3 cellular contexts compared by ENCODE assay signal in the genomic region with DNA sequence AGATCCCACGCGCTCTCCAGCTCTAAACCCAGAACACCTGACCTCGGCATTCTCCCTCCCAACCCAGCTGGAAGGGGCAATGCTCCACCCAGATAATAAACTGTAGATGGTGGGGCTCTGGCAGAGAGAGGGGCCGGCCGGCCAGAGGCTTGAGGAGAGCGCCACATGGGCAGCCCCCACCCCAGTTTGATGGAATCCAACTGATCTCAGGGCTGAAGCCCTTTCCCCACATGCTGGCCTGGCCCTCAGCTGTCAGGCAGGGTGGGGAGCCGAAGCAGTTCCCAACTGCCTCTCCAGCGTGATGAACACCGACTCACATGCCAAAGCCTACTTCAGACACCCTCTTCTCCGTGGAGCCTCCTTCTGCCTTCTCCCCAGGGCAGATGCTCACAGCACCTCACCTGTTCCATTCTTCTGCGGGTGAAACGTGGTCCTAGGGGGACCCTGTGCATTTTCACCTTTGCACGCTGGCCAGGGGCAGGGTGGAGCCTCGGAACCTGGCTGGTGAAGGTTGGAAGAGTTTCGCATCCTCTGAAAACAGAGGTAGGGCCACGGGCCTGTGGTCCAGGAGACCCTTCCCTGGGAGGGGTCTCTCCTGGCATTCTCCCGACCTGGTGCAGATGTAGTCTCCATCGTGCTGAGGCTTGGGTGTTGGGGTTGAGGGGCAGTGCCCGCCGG.
TF ChIP-seq lines count a peak whose summit lies in the region.

No MANE protein-coding gene starts in this region.

TF ChIP-seq in SK-N-SH, 30 proteins besides CTCF, POLR2A, EP300 and RAD21:
- TF ChIP-seq, protein P1, sequence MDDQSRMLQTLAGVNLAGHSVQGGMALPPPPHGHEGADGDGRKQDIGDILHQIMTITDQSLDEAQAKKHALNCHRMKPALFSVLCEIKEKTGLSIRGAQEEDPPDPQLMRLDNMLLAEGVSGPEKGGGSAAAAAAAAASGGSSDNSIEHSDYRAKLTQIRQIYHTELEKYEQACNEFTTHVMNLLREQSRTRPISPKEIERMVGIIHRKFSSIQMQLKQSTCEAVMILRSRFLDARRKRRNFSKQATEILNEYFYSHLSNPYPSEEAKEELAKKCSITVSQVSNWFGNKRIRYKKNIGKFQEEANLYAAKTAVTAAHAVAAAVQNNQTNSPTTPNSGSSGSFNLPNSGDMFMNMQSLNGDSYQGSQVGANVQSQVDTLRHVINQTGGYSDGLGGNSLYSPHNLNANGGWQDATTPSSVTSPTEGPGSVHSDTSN (IDR thresholded peaks at IDR 0.05) = no peak
- TF ChIP-seq YY1 (IDR thresholded peaks at IDR 0.05; ENCODE audit: low read depth) = no peak
- no peak for TF ChIP-seq RFX5 (IDR thresholded peaks at IDR 0.05; ENCODE audit: low read length)
- no peak for TF ChIP-seq FOXJ3 (CRISPR knock-in tag; IDR thresholded peaks at IDR 0.05)
- no peak for TF ChIP-seq NFIC (IDR thresholded peaks at IDR 0.05; ENCODE audit: borderline replicate concordance)
- TF ChIP-seq, protein P2, sequence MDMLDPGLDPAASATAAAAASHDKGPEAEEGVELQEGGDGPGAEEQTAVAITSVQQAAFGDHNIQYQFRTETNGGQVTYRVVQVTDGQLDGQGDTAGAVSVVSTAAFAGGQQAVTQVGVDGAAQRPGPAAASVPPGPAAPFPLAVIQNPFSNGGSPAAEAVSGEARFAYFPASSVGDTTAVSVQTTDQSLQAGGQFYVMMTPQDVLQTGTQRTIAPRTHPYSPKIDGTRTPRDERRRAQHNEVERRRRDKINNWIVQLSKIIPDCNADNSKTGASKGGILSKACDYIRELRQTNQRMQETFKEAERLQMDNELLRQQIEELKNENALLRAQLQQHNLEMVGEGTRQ (IDR thresholded peaks at IDR 0.05; ENCODE audit: borderline replicate concordance, low read depth, low read length) = no peak
TF ChIP-seq in SK-N-SH: peak in this region for 0.

TF ChIP-seq in SK-N-SH treated with all-trans-retinoic acid at 6 μM for 48 hours, 23 proteins besides CTCF, POLR2A, EP300 and RAD21 (continues in another document):
- TF ChIP-seq, protein P3, sequence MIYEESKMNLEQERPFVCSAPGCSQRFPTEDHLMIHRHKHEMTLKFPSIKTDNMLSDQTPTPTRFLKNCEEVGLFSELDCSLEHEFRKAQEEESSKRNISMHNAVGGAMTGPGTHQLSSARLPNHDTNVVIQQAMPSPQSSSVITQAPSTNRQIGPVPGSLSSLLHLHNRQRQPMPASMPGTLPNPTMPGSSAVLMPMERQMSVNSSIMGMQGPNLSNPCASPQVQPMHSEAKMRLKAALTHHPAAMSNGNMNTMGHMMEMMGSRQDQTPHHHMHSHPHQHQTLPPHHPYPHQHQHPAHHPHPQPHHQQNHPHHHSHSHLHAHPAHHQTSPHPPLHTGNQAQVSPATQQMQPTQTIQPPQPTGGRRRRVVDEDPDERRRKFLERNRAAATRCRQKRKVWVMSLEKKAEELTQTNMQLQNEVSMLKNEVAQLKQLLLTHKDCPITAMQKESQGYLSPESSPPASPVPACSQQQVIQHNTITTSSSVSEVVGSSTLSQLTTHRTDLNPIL (CRISPR knock-in tag; IDR thresholded peaks at IDR 0.05; ENCODE audit: low read depth) = no peak
- TF ChIP-seq, protein P4, sequence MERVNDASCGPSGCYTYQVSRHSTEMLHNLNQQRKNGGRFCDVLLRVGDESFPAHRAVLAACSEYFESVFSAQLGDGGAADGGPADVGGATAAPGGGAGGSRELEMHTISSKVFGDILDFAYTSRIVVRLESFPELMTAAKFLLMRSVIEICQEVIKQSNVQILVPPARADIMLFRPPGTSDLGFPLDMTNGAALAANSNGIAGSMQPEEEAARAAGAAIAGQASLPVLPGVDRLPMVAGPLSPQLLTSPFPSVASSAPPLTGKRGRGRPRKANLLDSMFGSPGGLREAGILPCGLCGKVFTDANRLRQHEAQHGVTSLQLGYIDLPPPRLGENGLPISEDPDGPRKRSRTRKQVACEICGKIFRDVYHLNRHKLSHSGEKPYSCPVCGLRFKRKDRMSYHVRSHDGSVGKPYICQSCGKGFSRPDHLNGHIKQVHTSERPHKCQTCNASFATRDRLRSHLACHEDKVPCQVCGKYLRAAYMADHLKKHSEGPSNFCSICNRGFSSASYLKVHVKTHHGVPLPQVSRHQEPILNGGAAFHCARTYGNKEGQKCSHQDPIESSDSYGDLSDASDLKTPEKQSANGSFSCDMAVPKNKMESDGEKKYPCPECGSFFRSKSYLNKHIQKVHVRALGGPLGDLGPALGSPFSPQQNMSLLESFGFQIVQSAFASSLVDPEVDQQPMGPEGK (CRISPR knock-in tag; IDR thresholded peaks at IDR 0.05; ENCODE audit: borderline replicate concordance) = no peak
- TF ChIP-seq TOX (CRISPR knock-in tag; IDR thresholded peaks at IDR 0.05; ENCODE audit: borderline replicate concordance) (no peak), RARB (CRISPR knock-in tag; IDR thresholded peaks at IDR 0.05) (no peak), CSDC2 (CRISPR knock-in tag; IDR thresholded peaks at IDR 0.05) (no peak), SNAI2 (CRISPR knock-in tag; IDR thresholded peaks at IDR 0.05) (no peak), ARNTL (CRISPR knock-in tag; IDR thresholded peaks at IDR 0.05; ENCODE audit: borderline replicate concordance, low read depth) (no peak), ZFP3 (CRISPR knock-in tag; IDR thresholded peaks at IDR 0.05) (no peak)
- TF ChIP-seq, protein P5, sequence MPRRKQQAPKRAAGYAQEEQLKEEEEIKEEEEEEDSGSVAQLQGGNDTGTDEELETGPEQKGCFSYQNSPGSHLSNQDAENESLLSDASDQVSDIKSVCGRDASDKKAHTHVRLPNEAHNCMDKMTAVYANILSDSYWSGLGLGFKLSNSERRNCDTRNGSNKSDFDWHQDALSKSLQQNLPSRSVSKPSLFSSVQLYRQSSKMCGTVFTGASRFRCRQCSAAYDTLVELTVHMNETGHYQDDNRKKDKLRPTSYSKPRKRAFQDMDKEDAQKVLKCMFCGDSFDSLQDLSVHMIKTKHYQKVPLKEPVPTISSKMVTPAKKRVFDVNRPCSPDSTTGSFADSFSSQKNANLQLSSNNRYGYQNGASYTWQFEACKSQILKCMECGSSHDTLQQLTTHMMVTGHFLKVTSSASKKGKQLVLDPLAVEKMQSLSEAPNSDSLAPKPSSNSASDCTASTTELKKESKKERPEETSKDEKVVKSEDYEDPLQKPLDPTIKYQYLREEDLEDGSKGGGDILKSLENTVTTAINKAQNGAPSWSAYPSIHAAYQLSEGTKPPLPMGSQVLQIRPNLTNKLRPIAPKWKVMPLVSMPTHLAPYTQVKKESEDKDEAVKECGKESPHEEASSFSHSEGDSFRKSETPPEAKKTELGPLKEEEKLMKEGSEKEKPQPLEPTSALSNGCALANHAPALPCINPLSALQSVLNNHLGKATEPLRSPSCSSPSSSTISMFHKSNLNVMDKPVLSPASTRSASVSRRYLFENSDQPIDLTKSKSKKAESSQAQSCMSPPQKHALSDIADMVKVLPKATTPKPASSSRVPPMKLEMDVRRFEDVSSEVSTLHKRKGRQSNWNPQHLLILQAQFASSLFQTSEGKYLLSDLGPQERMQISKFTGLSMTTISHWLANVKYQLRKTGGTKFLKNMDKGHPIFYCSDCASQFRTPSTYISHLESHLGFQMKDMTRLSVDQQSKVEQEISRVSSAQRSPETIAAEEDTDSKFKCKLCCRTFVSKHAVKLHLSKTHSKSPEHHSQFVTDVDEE (CRISPR knock-in tag; IDR thresholded peaks at IDR 0.05) = no peak
- TF ChIP-seq, protein P6, sequence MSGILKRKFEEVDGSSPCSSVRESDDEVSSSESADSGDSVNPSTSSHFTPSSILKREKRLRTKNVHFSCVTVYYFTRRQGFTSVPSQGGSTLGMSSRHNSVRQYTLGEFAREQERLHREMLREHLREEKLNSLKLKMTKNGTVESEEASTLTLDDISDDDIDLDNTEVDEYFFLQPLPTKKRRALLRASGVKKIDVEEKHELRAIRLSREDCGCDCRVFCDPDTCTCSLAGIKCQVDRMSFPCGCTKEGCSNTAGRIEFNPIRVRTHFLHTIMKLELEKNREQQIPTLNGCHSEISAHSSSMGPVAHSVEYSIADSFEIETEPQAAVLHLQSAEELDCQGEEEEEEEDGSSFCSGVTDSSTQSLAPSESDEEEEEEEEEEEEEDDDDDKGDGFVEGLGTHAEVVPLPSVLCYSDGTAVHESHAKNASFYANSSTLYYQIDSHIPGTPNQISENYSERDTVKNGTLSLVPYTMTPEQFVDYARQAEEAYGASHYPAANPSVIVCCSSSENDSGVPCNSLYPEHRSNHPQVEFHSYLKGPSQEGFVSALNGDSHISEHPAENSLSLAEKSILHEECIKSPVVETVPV (CRISPR knock-in tag; IDR thresholded peaks at IDR 0.05) = no peak

TF ChIP-seq in IMR-90, 13 proteins besides CTCF, POLR2A, EP300 and RAD21:
- TF ChIP-seq RCOR1 (IDR thresholded peaks at IDR 0.05; ENCODE audit: insufficient replicate concordance, low read length) (no peak), BHLHE40 (IDR thresholded peaks at IDR 0.05; ENCODE audit: low read depth, low read length) (no peak), NFE2L2 (IDR thresholded peaks at IDR 0.05; ENCODE audit: low read depth, low read length) (no peak), FOS (IDR thresholded peaks at IDR 0.05; ENCODE audit: low read depth, low read length) (no peak), RFX5 (IDR thresholded peaks at IDR 0.05; ENCODE audit: low read depth, low read length) (no peak), SMC3 (IDR thresholded peaks at IDR 0.05; ENCODE audit: low read depth, low read length) (no peak), CEBPB (IDR thresholded peaks at IDR 0.05; ENCODE audit: low read depth, low read length) (no peak), CHD1 (IDR thresholded peaks at IDR 0.05; ENCODE audit: low read depth, low read length) (no peak)
- TF ChIP-seq, protein P7, sequence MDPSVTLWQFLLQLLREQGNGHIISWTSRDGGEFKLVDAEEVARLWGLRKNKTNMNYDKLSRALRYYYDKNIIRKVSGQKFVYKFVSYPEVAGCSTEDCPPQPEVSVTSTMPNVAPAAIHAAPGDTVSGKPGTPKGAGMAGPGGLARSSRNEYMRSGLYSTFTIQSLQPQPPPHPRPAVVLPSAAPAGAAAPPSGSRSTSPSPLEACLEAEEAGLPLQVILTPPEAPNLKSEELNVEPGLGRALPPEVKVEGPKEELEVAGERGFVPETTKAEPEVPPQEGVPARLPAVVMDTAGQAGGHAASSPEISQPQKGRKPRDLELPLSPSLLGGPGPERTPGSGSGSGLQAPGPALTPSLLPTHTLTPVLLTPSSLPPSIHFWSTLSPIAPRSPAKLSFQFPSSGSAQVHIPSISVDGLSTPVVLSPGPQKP (IDR thresholded peaks at IDR 0.05; ENCODE audit: borderline replicate concordance, low read depth, low read length) = no peak
- TF ChIP-seq, protein P2 (IDR thresholded peaks at IDR 0.05; ENCODE audit: low read depth, low read length) = no peak
TF ChIP-seq in IMR-90: peak in this region for 0.
